Comparison of ENCODE assay signal across 31 cellular contexts in the genomic region with DNA sequence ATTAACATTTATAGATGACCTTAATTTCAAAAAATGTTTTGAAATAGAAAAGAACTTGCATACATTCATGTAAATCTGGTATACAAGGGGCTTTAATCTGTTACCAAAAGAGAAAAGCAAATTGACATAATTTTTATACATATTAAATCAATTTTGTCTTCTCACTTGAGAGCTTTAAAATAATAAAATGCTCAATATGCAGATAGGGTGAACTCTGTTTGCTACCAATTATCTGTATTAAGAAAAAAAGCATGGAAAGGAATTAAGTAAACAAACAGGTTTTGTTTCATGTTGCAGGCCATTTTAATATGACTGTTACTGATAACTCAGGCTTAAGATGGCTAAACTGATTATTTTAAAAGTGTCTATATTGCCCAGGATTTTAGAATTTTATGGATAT. TPM values are rescaled to one million over a fixed set of nuclear protein-coding genes. Genes with fewer than 3 reads are reported as not detected.
"Had no signal": no experiment of that assay in that cellular context is flagged by ENCODE, and none has a peak within 500 bp of the region (broad histone marks: within the 10 kb centered on the region; RNA-seq: fewer than 3 reads in every experiment).

No MANE protein-coding gene starts in this region.

- ATAC-seq: stimulated activated effector memory CD8-positive, alpha-beta T cell treated with anti-CD3 and anti-CD28 coated beads, Interleukin-12 subunit alpha, Interleukin-12 subunit beta, amount 100 ng/mL, for 72 hours; stimulated activated memory B cell treated with anti-CD40 and anti-IgM and Interleukin-4, amounts not matched to agents 10 μg/mL and 1 μg/mL and 100 μg/mL, for 72 hours; stimulated activated naive B cell treated with anti-CD40 and anti-IgM and Interleukin-4, amounts not matched to agents 10 μg/mL and 1 μg/mL and 100 μg/mL, for 72 hours; stimulated activated naive CD8-positive, alpha-beta T cell treated with anti-CD3 and anti-CD28 coated beads, Interleukin-15, amount 100 ng/mL, for 72 hours; stimulated activated naive CD8-positive, alpha-beta T cell treated with anti-CD3 and anti-CD28 coated beads, Interleukin-15, Interleukin-2, amounts not matched to agents 100 U/mL and 50 U/mL, for 24 hours; upper lobe of right lung had no signal

- H3K4me3 ChIP-seq: stomach, suprapubic skin, testis, thoracic aorta, thyroid gland, tibial artery, tibial nerve, transverse colon, upper lobe of left lung, upper lobe of right lung, uterus, vagina had no signal

- H3K27ac ChIP-seq: stomach, suprapubic skin, testis, thoracic aorta, thyroid gland, tibial artery, tibial nerve, transverse colon, upper lobe of left lung, upper lobe of right lung, uterus, vagina had no signal

- H3K9me3 ChIP-seq: suprapubic skin, testis, thoracic aorta, thyroid gland, tibial artery, tibial nerve, transverse colon, upper lobe of left lung, upper lobe of right lung, uterus, vagina had no signal

- H3K27me3 ChIP-seq: testis, thyroid gland, tibial artery, tibial nerve, transverse colon, upper lobe of left lung, upper lobe of right lung, uterus, vagina had no signal

- H3K36me3 ChIP-seq: stomach, suprapubic skin, thoracic aorta, thyroid gland, tibial artery, tibial nerve, transverse colon, upper lobe of left lung, upper lobe of right lung, uterus, vagina had no signal

- H3K4me1 ChIP-seq: stomach, suprapubic skin, testis, thyroid gland, tibial artery, tibial nerve, transverse colon, upper lobe of left lung, upper lobe of right lung, uterus, vagina had no signal

- DNase-seq: stimulated activated CD4-positive, alpha-beta T cell treated with anti-CD3 and anti-CD28 coated beads, Interleukin-2, amount 100 ng/mL, for 48 hours; stimulated activated CD4-positive, alpha-beta T cell treated with anti-CD3 and anti-CD28 coated beads, Interleukin-4, amount 100 ng/mL, for 1 hour; stimulated activated CD4-positive, alpha-beta T cell treated with anti-CD3 and anti-CD28 coated beads, Interleukin-4, amount 100 ng/mL, for 24 hours; stimulated activated CD4-positive, alpha-beta T cell treated with anti-CD3 and anti-CD28 coated beads, Interleukin-4, amount 100 ng/mL, for 4 hours; stimulated activated CD8-positive, alpha-beta memory T cell treated with anti-CD3 and anti-CD28 coated beads, Interleukin-4, amount 100 ng/mL, for 48 hours; stimulated activated naive B cell treated with anti-CD40 and anti-IgM and Interleukin-4, amounts not matched to agents 10 μg/mL and 1 μg/mL and 100 μg/mL, for 72 hours; stimulated activated naive CD4-positive, alpha-beta T cell; stimulated activated naive CD4-positive, alpha-beta T cell treated with Interleukin-2 at 50 U/mL for 16 hours; stimulated activated naive CD8-positive, alpha-beta T cell treated with anti-CD3 and anti-CD28 coated beads, Interleukin-15, amount 100 ng/mL, for 72 hours; stimulated activated naive CD8-positive, alpha-beta T cell treated with anti-CD3 and anti-CD28 coated beads, Interleukin-15, Interleukin-2, amounts not matched to agents 100 U/mL and 50 U/mL, for 24 hours; stomach; substantia nigra; testis; thyroid gland; tibial artery; transverse colon; trophoblast cell; upper lobe of left lung; upper lobe of right lung; uterus had no signal

- FAIRE-seq: urothelium cell line had no signal

RNA-seq across cellular contexts. Expression of a gene that starts 6.0 kb away (rescaled TPM):
- total RNA-seq: stomach, subcutaneous adipose tissue, suprapubic skin, temporal lobe, testis, thoracic aorta, thyroid gland, tibial nerve, transverse colon, upper lobe of left lung, upper lobe of right lung, ureter, urinary bladder, uterus, vagina had no signal
- polyA plus RNA-seq: stomach, urinary bladder had no signal
